In genomic region chr16:19084139-19084538, GRCh38 we compare ENCODE assay signal across 19 cellular contexts. TPM values are rescaled to one million over a fixed set of nuclear protein-coding genes. Genes with fewer than 3 reads are reported as not detected.
A peak's percentile ranks its signal among the peaks of the same experiment; 100 is the strongest.
DNase-seq lines count a peak whose midpoint lies in the region; ATAC-seq, FAIRE-seq and TF ChIP-seq lines count a peak whose summit lies in the region.
"Had no signal": no experiment of that assay in that cellular context is flagged by ENCODE, and none has a peak within 500 bp of the region (broad histone marks: within the 10 kb centered on the region; RNA-seq: fewer than 3 reads in every experiment).

No MANE protein-coding gene starts in this region.

- no peaks in the 10 kb centered on the region for H4K20me1 ChIP-seq in HepG2 (ENCODE audit: insufficient read depth, low read length)

- TF ChIP-seq POLR2A in HepG2 (IDR thresholded peaks at IDR 0.05; ENCODE audit: insufficient read depth in 1 of 2, low read depth in 2 of 2, low read length in 2 of 2) (no peak), right lobe of liver (IDR thresholded peaks at IDR 0.05) (no peak)

- H3K27me3 ChIP-seq in HepG2 (ENCODE audit: control insufficient read depth in 1 of 2, insufficient read depth in 2 of 2, low read length in 2 of 2) (peaks cover 0 to 9% of the 10 kb centered on the region in 2 experiments; a peak in 2 of 5 replicates), right lobe of liver (no peaks in the 10 kb centered on the region), neuronal stem cell (ENCODE audit: control insufficient read depth in 3 of 3, insufficient read depth in 3 of 3, low read depth in 1 of 3, low read length in 3 of 3) (peaks cover 0 to 9% (median 8%) of the 10 kb centered on the region in 3 experiments)

- in situ Hi-C loops in HepG2 (cut with HindIII; ENCODE audit: extremely low pct_ligation_motif_present, low pct_unique_long_range_greater_than_20kb) = no loop called here

- no TSS peak for BruUV-seq in HepG2 (replicated peaks; lab: Mats Ljungman, UMichigan)

- H2BK120ac ChIP-seq in neuronal stem cell (ENCODE audit: low read depth, low read length) = no peak overlapping the region

- FAIRE-seq in HepG2 (lab: Jason Lieb, UNC) (no peak), D721Med (lab: Jason Lieb, UNC) (no peak)
- FAIRE-seq: A204.1, G401.6, GM12892, H54 had no signal

- H3K79me1 ChIP-seq in neuronal stem cell (ENCODE audit: low read depth, low read length) = no peaks in the 10 kb centered on the region

- no peak for TF ChIP-seq CTCF in HepG2 (CRISPR knock-in tag; IDR thresholded peaks at IDR 0.05)
- TF ChIP-seq CTCF in right lobe of liver (IDR thresholded peaks at IDR 0.05) = no peak
- no peak for TF ChIP-seq CTCF in VCaP (conservative IDR thresholded peaks at IDR 0.05)
- no peak for TF ChIP-seq CTCF in D721Med (IDR thresholded peaks at IDR 0.05; ENCODE audit: insufficient read depth, missing control alignments)

- ATAC-seq in HepG2 = no peak
- no peak for ATAC-seq in right lobe of liver

- POLR2A ChIA-PET in HepG2 (lab: Yijun Ruan, JAX) = interaction anchor here (1.6 kb wide), 1 partner anchor 10 kb away, joined by 6 read pairs; no protein-coding TSS in a partner anchor

- H3K9ac ChIP-seq in HepG2 (ENCODE audit: insufficient read depth, low read depth, low read length) = no peak overlapping the region
- no peak overlapping the region for H3K9ac ChIP-seq in neuronal stem cell (ENCODE audit: low read depth, low read length, poor library complexity)

- no peak for DNase-seq in HepG2 (ENCODE audit: low spot score)
- no peak for DNase-seq in right lobe of liver
- peak; percentile 18 for DNase-seq in mesenteric fat pad (ENCODE audit: low spot score)
- no peak for DNase-seq in D721Med (ENCODE audit: insufficient read length, low spot score)
- no peak for DNase-seq in neuronal stem cell (ENCODE audit: low spot score)
- DNase-seq: C1 segment of cervical spinal cord; Calu3; CD4-positive, alpha-beta memory T cell; COR-L47; DMS153; DND-41; GOT3 had no signal

- no peak overlapping the region for H2BK12ac ChIP-seq in neuronal stem cell (ENCODE audit: low read length)

- H2AFZ ChIP-seq in HepG2 (ENCODE audit: low read length) (no peak overlapping the region), neuronal stem cell (ENCODE audit: low read length) (no peak overlapping the region)

- TF ChIP-seq EP300 in HepG2 (IDR thresholded peaks at IDR 0.05; ENCODE audit: low read depth in 2 of 2, low read length in 2 of 2) (no peak), HepG2 (CRISPR knock-in tag; IDR thresholded peaks at IDR 0.05; ENCODE audit: borderline replicate concordance) (no peak)

- 50% methylated on average over 3 of the region's 3 CpGs for WGBS in HepG2 (ENCODE audit: low lambda C conversion rate)
- 68% methylated on average over 3 of the region's 3 CpGs for WGBS in right lobe of liver (ENCODE audit: insufficient coverage, low coverage, low lambda C conversion rate, missing lambda C conversion rate)
- whole genome bisulfite sequencing in neuronal stem cell (ENCODE audit: extremely low coverage in 2 of 2, insufficient read length in 2 of 2, insufficient replicate concordance in 1 of 2), 2 donors = no CpG with 5 or more reads among the region's 3 CpGs

- H3K4ac ChIP-seq in neuronal stem cell (ENCODE audit: low read length) = no peak overlapping the region

- no peak overlapping the region for H3K18ac ChIP-seq in neuronal stem cell (ENCODE audit: low read length)

- H3K27ac ChIP-seq in HepG2 (ENCODE audit: extremely low read length, insufficient read depth, low read length) (no peak overlapping the region), right lobe of liver (no peak overlapping the region), VCaP (peak overlapping the region; percentile 71), neuronal stem cell (replicated peaks; ENCODE audit: low read length) (no peak overlapping the region)
- H3K27ac ChIP-seq: 22Rv1 had no signal

- no peak overlapping the region for H3K23ac ChIP-seq in neuronal stem cell (ENCODE audit: low read depth, low read length, poor library complexity)

- no peaks in the 10 kb centered on the region for H3K79me2 ChIP-seq in HepG2 (ENCODE audit: insufficient read depth, low read length)

- H3K4me3 ChIP-seq in HepG2 (replicated peaks in 1 of 3; ENCODE audit: insufficient read depth in 1 of 3, low read depth in 2 of 3, low read length in 3 of 3) (no peak overlapping the region), right lobe of liver (no peak overlapping the region), neuronal stem cell (ENCODE audit: low read length in 2 of 2) (no peak overlapping the region)
- H3K4me3 ChIP-seq: HAP-1 had no signal

- H3K4me1 ChIP-seq in HepG2 (ENCODE audit: insufficient read depth, low read length) (peaks cover 15% of the 10 kb centered on the region), right lobe of liver (peaks cover 0 to 7% (median 0%) of the 10 kb centered on the region in 4 donors), neuronal stem cell (ENCODE audit: control insufficient read depth in 2 of 2, insufficient read depth in 1 of 2, low read depth in 1 of 2, low read length in 2 of 2) (peaks cover 0 to 2% of the 10 kb centered on the region in 2 donors)

- H3K36me3 ChIP-seq in HepG2 (replicated peaks in 1 of 2; ENCODE audit: control insufficient read depth in 1 of 2, insufficient read depth in 2 of 2, low read length in 2 of 2) = peaks cover 3 to 12% of the 10 kb centered on the region in 2 experiments; a peak in 3 of 5 replicates
- H3K36me3 ChIP-seq in right lobe of liver = peaks cover 0 to 4% (median 0%) of the 10 kb centered on the region in 4 donors
- peaks cover 2 to 25% of the 10 kb centered on the region in 2 donors for H3K36me3 ChIP-seq in neuronal stem cell (replicated peaks in 1 of 2; ENCODE audit: control insufficient read depth in 2 of 2, insufficient read depth in 2 of 2, low read length in 2 of 2)

- CTCF ChIA-PET in HepG2 (lab: Yijun Ruan, JAX; ENCODE audit: low intra/inter-chr PET ratio, low total read pairs) = interaction anchor here (1.0 kb wide), 1 partner anchor 100 kb away, joined by 3 read pairs; the partner anchor contains the start of gene TMC7

- intact Hi-C loops in HepG2 (cut with micrococcal nuclease; ENCODE audit: unreplicated experiment) (no loop called here), right lobe of liver (cut with DNase I) (loop anchor here in 1 of 2 donors (10.0 kb wide), 1 partner anchor 91 kb away; no protein-coding TSS in a partner anchor)

- H3K4me2 ChIP-seq in HepG2 (ENCODE audit: low read depth, low read length) = no peak overlapping the region
- H3K4me2 ChIP-seq in neuronal stem cell (ENCODE audit: insufficient read depth, low read length, poor library complexity, severe bottlenecking) = no peak overlapping the region

- no peak overlapping the region for H4K8ac ChIP-seq in neuronal stem cell (ENCODE audit: low read depth, low read length)

- no peak for TF ChIP-seq RAD21 in HepG2 (CRISPR knock-in tag; IDR thresholded peaks at IDR 0.05)

- H2AK5ac ChIP-seq in neuronal stem cell (ENCODE audit: low read depth, low read length) = no peak overlapping the region

- no peak overlapping the region for H4K91ac ChIP-seq in neuronal stem cell (ENCODE audit: low read depth, low read length, poor library complexity)

- no peak overlapping the region for H2BK5ac ChIP-seq in neuronal stem cell (ENCODE audit: low read length)

- H2BK15ac ChIP-seq in neuronal stem cell (ENCODE audit: low read length) = no peak overlapping the region

- H3K9me3 ChIP-seq in HepG2 (ENCODE audit: low read length) (no peaks in the 10 kb centered on the region), right lobe of liver (no peaks in the 10 kb centered on the region), neuronal stem cell (replicated peaks in 1 of 2; ENCODE audit: control insufficient read depth in 2 of 2, insufficient read depth in 1 of 2, low read depth in 1 of 2, low read length in 2 of 2) (peaks cover 0 to 6% of the 10 kb centered on the region in 2 donors)
- H3K9me3 ChIP-seq: HAP-1 had no signal

- H3K14ac ChIP-seq in neuronal stem cell (ENCODE audit: low read length) = no peak overlapping the region

RNA-seq across cellular contexts. Expression of gene COQ7, which starts 16.7 kb away (rescaled TPM):
- 45.7 and 50.6 TPM in 2 replicates for total RNA-seq in HepG2 (2016; rRNA removed; fragmentation: Illumina TruSeq; extraction: Trizol)
- 8.3 and 9.3 TPM in 2 replicates for total RNA-seq in HepG2 (2016; cell fraction: cytosol; rRNA removed; fragmentation: Illumina TruSeq; extraction: Trizol; ENCODE audit: low read depth)
- total RNA-seq in HepG2 (2016; cell fraction: insoluble cytoplasmic fraction; rRNA removed; fragmentation: Illumina TruSeq; extraction: Trizol) = 42.0 and 58.8 TPM in 2 replicates
- 17.4 and 19.5 TPM in 2 replicates for total RNA-seq in HepG2 (2016; cell fraction: membrane; rRNA removed; fragmentation: Illumina TruSeq; extraction: Trizol)
- total RNA-seq in HepG2 (2016; cell fraction: nucleus; rRNA removed; fragmentation: Illumina TruSeq; extraction: Trizol) = 25.7 and 30.2 TPM in 2 replicates
- 16.3 and 20.1 TPM in 2 replicates for polyA plus RNA-seq in HepG2 (2011; rRNA removed)
- polyA plus RNA-seq in HepG2 (2011; cell fraction: cytosol; rRNA removed) = 22.4 and 24.8 TPM in 2 replicates
- polyA plus RNA-seq in HepG2 (2011; cell fraction: nucleus; rRNA removed) = 21.8 and 23.8 TPM in 2 replicates
- 20.0 and 27.9 TPM in 2 replicates for polyA plus RNA-seq in HepG2 (2012)
- polyA plus RNA-seq in HepG2 (2016; cell fraction: cytosol; fragmentation: Illumina TruSeq; extraction: Trizol; ENCODE audit: low read depth) = 8.7 and 10.9 TPM in 2 replicates
- 48.9 and 53.9 TPM in 2 replicates for polyA plus RNA-seq in HepG2 (2016; cell fraction: insoluble cytoplasmic fraction; fragmentation: Illumina TruSeq; extraction: Trizol; ENCODE audit: low read depth)
- polyA plus RNA-seq in HepG2 (2016; cell fraction: membrane; fragmentation: Illumina TruSeq; extraction: Trizol; ENCODE audit: low read depth) = 14.7 and 15.1 TPM in 2 replicates
- 39.3 and 45.1 TPM in 2 replicates for polyA plus RNA-seq in HepG2 (2016; cell fraction: nucleus; fragmentation: Illumina TruSeq; extraction: Trizol; ENCODE audit: insufficient read depth, low read depth)
- 14.1 and 24.6 TPM in 2 replicates for polyA minus RNA-seq in HepG2 (2011; rRNA and poly(A)+ RNA removed; ENCODE audit: low replicate concordance)
- 13.8 and 14.6 TPM in 2 replicates for polyA minus RNA-seq in HepG2 (2011; cell fraction: cytosol; rRNA and poly(A)+ RNA removed)
- polyA minus RNA-seq in HepG2 (2011; cell fraction: nucleus; rRNA and poly(A)+ RNA removed) = 52.5 and 60.9 TPM in 2 replicates
- total RNA-seq in right lobe of liver = 10 to 100 TPM in 3 of 6 experiments, 1 to 10 TPM in 3; 7.9 to 11.3 (median 9.9) TPM
- 11.3 TPM for total RNA-seq in mesenteric fat pad
- polyA plus RNA-seq in neuronal stem cell (2013, experiment 1 of 2) = 14.2 TPM
- polyA plus RNA-seq in neuronal stem cell (2013, experiment 2 of 2) = 14.4 TPM

RNA-seq across cellular contexts. Expression of gene ITPRIPL2, which starts 29.6 kb away (rescaled TPM):
- total RNA-seq in HepG2 (2016; rRNA removed; fragmentation: Illumina TruSeq; extraction: Trizol) (11.7 and 12.6 TPM in 2 replicates), right lobe of liver (10 to 100 TPM; 12.2 to 23.5 (median 17.7) TPM), mesenteric fat pad (89.8 TPM)
- total RNA-seq in HepG2 (2016; cell fraction: cytosol; rRNA removed; fragmentation: Illumina TruSeq; extraction: Trizol; ENCODE audit: low read depth) = 1.3 and 1.4 TPM in 2 replicates
- total RNA-seq in HepG2 (2016; cell fraction: insoluble cytoplasmic fraction; rRNA removed; fragmentation: Illumina TruSeq; extraction: Trizol) = 9.9 and 12.5 TPM in 2 replicates
- 6.5 and 6.9 TPM in 2 replicates for total RNA-seq in HepG2 (2016; cell fraction: membrane; rRNA removed; fragmentation: Illumina TruSeq; extraction: Trizol)
- 12.3 and 13.3 TPM in 2 replicates for total RNA-seq in HepG2 (2016; cell fraction: nucleus; rRNA removed; fragmentation: Illumina TruSeq; extraction: Trizol)
- 5.9 and 7.6 TPM in 2 replicates for polyA plus RNA-seq in HepG2 (2011; rRNA removed)
- polyA plus RNA-seq in HepG2 (2011; cell fraction: cytosol; rRNA removed) = 5.4 and 6.5 TPM in 2 replicates
- 13.1 and 13.2 TPM in 2 replicates for polyA plus RNA-seq in HepG2 (2011; cell fraction: nucleus; rRNA removed)
- polyA plus RNA-seq in HepG2 (2012) = 4.2 and 5.8 TPM in 2 replicates
- 0.55 and 0.58 TPM in 2 replicates for polyA plus RNA-seq in HepG2 (2016; cell fraction: cytosol; fragmentation: Illumina TruSeq; extraction: Trizol; ENCODE audit: low read depth)
- 4.7 and 5.5 TPM in 2 replicates for polyA plus RNA-seq in HepG2 (2016; cell fraction: insoluble cytoplasmic fraction; fragmentation: Illumina TruSeq; extraction: Trizol; ENCODE audit: low read depth)
- polyA plus RNA-seq in HepG2 (2016; cell fraction: membrane; fragmentation: Illumina TruSeq; extraction: Trizol; ENCODE audit: low read depth) = 1.4 and 1.5 TPM in 2 replicates
- polyA plus RNA-seq in HepG2 (2016; cell fraction: nucleus; fragmentation: Illumina TruSeq; extraction: Trizol; ENCODE audit: insufficient read depth, low read depth) = 10.7 and 12.0 TPM in 2 replicates
- polyA minus RNA-seq in HepG2 (2011; rRNA and poly(A)+ RNA removed; ENCODE audit: low replicate concordance) = 13.8 and 32.7 TPM in 2 replicates
- polyA minus RNA-seq in HepG2 (2011; cell fraction: cytosol; rRNA and poly(A)+ RNA removed) = 17.7 TPM in 2 replicates
- 13.6 and 16.7 TPM in 2 replicates for polyA minus RNA-seq in HepG2 (2011; cell fraction: nucleus; rRNA and poly(A)+ RNA removed)
- polyA plus RNA-seq in neuronal stem cell (2013, experiment 1 of 2) = 3.2 TPM
- 3.5 TPM for polyA plus RNA-seq in neuronal stem cell (2013, experiment 2 of 2)
